8 cellular contexts compared by ENCODE assay signal in the genomic region with DNA sequence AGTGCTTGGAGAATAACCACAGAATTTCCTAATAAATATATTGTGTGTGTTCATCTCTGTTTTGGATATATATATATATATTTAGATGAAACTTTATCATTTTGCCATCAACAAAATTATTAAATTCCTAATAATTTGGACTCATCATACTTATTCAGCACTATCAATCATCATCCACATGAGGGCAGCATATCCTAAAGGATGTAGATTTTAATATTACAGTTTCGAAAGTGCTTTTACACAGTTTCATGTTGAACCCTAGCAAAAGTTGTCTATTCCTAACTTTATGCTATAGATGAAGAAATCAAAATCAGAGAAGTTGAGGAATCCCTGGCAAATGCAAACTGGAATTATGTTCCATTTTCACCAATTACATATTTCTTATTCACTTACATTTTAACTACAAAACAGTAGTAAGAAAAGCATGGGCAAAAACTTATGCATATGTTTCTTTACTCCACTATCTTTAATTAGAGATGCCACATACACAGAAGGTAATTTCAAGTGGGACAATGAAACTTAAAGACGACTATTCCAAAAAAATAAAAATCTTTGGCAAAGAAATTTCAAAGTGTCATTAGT. TPM values are rescaled to one million over a fixed set of nuclear protein-coding genes. Genes with fewer than 3 reads are reported as not detected.
DNase-seq lines count a peak whose midpoint lies in the region; ATAC-seq and TF ChIP-seq lines count a peak whose summit lies in the region.

No MANE protein-coding gene starts in this region.

- H3K4me1 ChIP-seq in CD4-positive, CD25-positive, alpha-beta regulatory T cell (ENCODE audit: control insufficient read depth, insufficient read depth, low read length, poor library complexity, severe bottlenecking): no peaks in the 10 kb centered on the region

- no peaks in the 10 kb centered on the region for H3K36me3 ChIP-seq in CD4-positive, CD25-positive, alpha-beta regulatory T cell (ENCODE audit: control insufficient read depth, insufficient read depth, low read length)

- H3K27me3 Mint-ChIP-seq in CD4-positive, CD25-positive, alpha-beta regulatory T cell: peaks cover 4% of the 10 kb centered on the region
- peaks cover 10% of the 10 kb centered on the region for H3K27me3 Mint-ChIP-seq in nephron progenitor cell (ENCODE audit: low read depth, poor library complexity)
- peaks cover 6% of the 10 kb centered on the region for H3K27me3 Mint-ChIP-seq in activated T-helper 1 cell treated with anti-CD3 and anti-CD28 coated beads, Interleukin-12 subunit alpha, Interleukin-12 subunit beta, Interleukin-2, Interleukin-4 antibody, amounts not matched to agents 30 ng/mL and 10 ng/mL and 1 ng/mL, durations not matched to agents 14 hours and 24 hours and 36 hours (ENCODE audit: insufficient read depth)

- DNase-seq in CD4-positive, CD25-positive, alpha-beta regulatory T cell: peak in 2 of 3 donors; percentile 48 to 52
- DNase-seq in GM20000 (ENCODE audit: low spot score): peak; percentile 16
- DNase-seq in NCI-H510A (lab: John Stamatoyannopoulos, UW): peak; percentile 4
- DNase-seq in dermis blood vessel endothelial cell: peak; percentile 62
- no peak for DNase-seq in nephron progenitor cell
- DNase-seq in activated T-helper 1 cell treated with anti-CD3 and anti-CD28 coated beads, Interleukin-12 subunit alpha, Interleukin-12 subunit beta, Interleukin-2, Interleukin-4 antibody, amounts not matched to agents 30 ng/mL and 10 ng/mL and 1 ng/mL, durations not matched to agents 14 hours and 24 hours and 36 hours (ENCODE audit: low spot score): no peak
- DNase-seq in left ventricle myocardium superior: no peak

- no peaks in the 10 kb centered on the region for H3K9me3 ChIP-seq in CD4-positive, CD25-positive, alpha-beta regulatory T cell (ENCODE audit: control insufficient read depth in 2 of 2, low read length in 2 of 2)

- peaks cover 0 to 2% (median 0%) of the 10 kb centered on the region in 7 donors for H3K9me3 Mint-ChIP-seq in CD4-positive, CD25-positive, alpha-beta regulatory T cell
- peaks cover 1% of the 10 kb centered on the region for H3K9me3 Mint-ChIP-seq in nephron progenitor cell
- H3K9me3 Mint-ChIP-seq in activated T-helper 1 cell treated with anti-CD3 and anti-CD28 coated beads, Interleukin-12 subunit alpha, Interleukin-12 subunit beta, Interleukin-2, Interleukin-4 antibody, amounts not matched to agents 30 ng/mL and 10 ng/mL and 1 ng/mL, durations not matched to agents 14 hours and 24 hours and 36 hours: no peaks in the 10 kb centered on the region

- intact Hi-C loops in activated T-helper 1 cell treated with anti-CD3 and anti-CD28 coated beads, Interleukin-12 subunit alpha, Interleukin-12 subunit beta, Interleukin-2, Interleukin-4 antibody, amounts not matched to agents 30 ng/mL and 10 ng/mL and 1 ng/mL, durations not matched to agents 14 hours and 24 hours and 36 hours (cut with micrococcal nuclease): loop anchor here (1.0 to 5.0 kb wide), 5 partner anchors 134 to 868 kb away; no protein-coding TSS in a partner anchor
- intact Hi-C loops in left ventricle myocardium superior (cut with micrococcal nuclease): no loop called here

- H3K4me3 ChIP-seq in CD4-positive, CD25-positive, alpha-beta regulatory T cell (ENCODE audit: low read depth, low read length): peak overlapping the region; percentile 9

- TF ChIP-seq CTCF in GM20000 (IDR thresholded peaks at IDR 0.05; ENCODE audit: extremely low read depth, missing control alignments) (peak; percentile 50), nephron progenitor cell (IDR thresholded peaks at IDR 0.05) (peak; percentile 48)

- no peak overlapping the region for H3K27ac Mint-ChIP-seq in CD4-positive, CD25-positive, alpha-beta regulatory T cell
- no peak overlapping the region for H3K27ac Mint-ChIP-seq in nephron progenitor cell
- no peak overlapping the region for H3K27ac Mint-ChIP-seq in activated T-helper 1 cell treated with anti-CD3 and anti-CD28 coated beads, Interleukin-12 subunit alpha, Interleukin-12 subunit beta, Interleukin-2, Interleukin-4 antibody, amounts not matched to agents 30 ng/mL and 10 ng/mL and 1 ng/mL, durations not matched to agents 14 hours and 24 hours and 36 hours

- no peaks in the 10 kb centered on the region for H3K36me3 Mint-ChIP-seq in CD4-positive, CD25-positive, alpha-beta regulatory T cell
- H3K36me3 Mint-ChIP-seq in nephron progenitor cell (ENCODE audit: low read depth): no peaks in the 10 kb centered on the region
- H3K36me3 Mint-ChIP-seq in activated T-helper 1 cell treated with anti-CD3 and anti-CD28 coated beads, Interleukin-12 subunit alpha, Interleukin-12 subunit beta, Interleukin-2, Interleukin-4 antibody, amounts not matched to agents 30 ng/mL and 10 ng/mL and 1 ng/mL, durations not matched to agents 14 hours and 24 hours and 36 hours (ENCODE audit: low read depth): no peaks in the 10 kb centered on the region

- no peak overlapping the region for H3K27ac ChIP-seq in CD4-positive, CD25-positive, alpha-beta regulatory T cell (ENCODE audit: insufficient read depth, low read length, poor library complexity, severe bottlenecking)

- peaks cover 0 to 3% (median 0%) of the 10 kb centered on the region in 4 donors for H3K4me1 Mint-ChIP-seq in CD4-positive, CD25-positive, alpha-beta regulatory T cell
- no peaks in the 10 kb centered on the region for H3K4me1 Mint-ChIP-seq in nephron progenitor cell
- H3K4me1 Mint-ChIP-seq in activated T-helper 1 cell treated with anti-CD3 and anti-CD28 coated beads, Interleukin-12 subunit alpha, Interleukin-12 subunit beta, Interleukin-2, Interleukin-4 antibody, amounts not matched to agents 30 ng/mL and 10 ng/mL and 1 ng/mL, durations not matched to agents 14 hours and 24 hours and 36 hours (ENCODE audit: low read depth): no peaks in the 10 kb centered on the region

- ATAC-seq in CD4-positive, CD25-positive, alpha-beta regulatory T cell (ENCODE audit: low read depth in 2 of 2): peak in 1 of 2 donors; percentile 52
- no peak for ATAC-seq in left ventricle myocardium superior
- ATAC-seq in HG02623 (IDR thresholded peaks at IDR 0.05; ENCODE audit: unreplicated experiment): no peak

- H3K4me3 Mint-ChIP-seq in CD4-positive, CD25-positive, alpha-beta regulatory T cell: peak overlapping the region in 1 of 4 donors; percentile 36
- no peak overlapping the region for H3K4me3 Mint-ChIP-seq in nephron progenitor cell
- no peak overlapping the region for H3K4me3 Mint-ChIP-seq in activated T-helper 1 cell treated with anti-CD3 and anti-CD28 coated beads, Interleukin-12 subunit alpha, Interleukin-12 subunit beta, Interleukin-2, Interleukin-4 antibody, amounts not matched to agents 30 ng/mL and 10 ng/mL and 1 ng/mL, durations not matched to agents 14 hours and 24 hours and 36 hours

- no peaks in the 10 kb centered on the region for H3K27me3 ChIP-seq in CD4-positive, CD25-positive, alpha-beta regulatory T cell (ENCODE audit: control insufficient read depth, insufficient read depth, low read length)

RNA-seq across cellular contexts. Expression of gene UGT2A1, which starts 36.6 kb away (rescaled TPM):
- total RNA-seq in CD4-positive, CD25-positive, alpha-beta regulatory T cell: not detected
- polyA plus RNA-seq in CD4-positive, CD25-positive, alpha-beta regulatory T cell: under 1 TPM in 1 of 4 donors, not detected in 3; 0.09 TPM
- total RNA-seq in dermis blood vessel endothelial cell (under 0.01 and 0.05 TPM in 2 replicates), left ventricle myocardium superior (not detected)
- not detected in 2 replicates for total RNA-seq in activated T-helper 1 cell treated with anti-CD3 and anti-CD28 coated beads, Interleukin-12 subunit alpha, Interleukin-12 subunit beta, Interleukin-2, Interleukin-4 antibody, amounts not matched to agents 30 ng/mL and 10 ng/mL and 1 ng/mL, durations not matched to agents 14 hours and 24 hours and 36 hours

RNA-seq across cellular contexts. Expression of gene UGT2A2, which starts 50.2 kb away (rescaled TPM):
- not detected for total RNA-seq in CD4-positive, CD25-positive, alpha-beta regulatory T cell
- polyA plus RNA-seq in CD4-positive, CD25-positive, alpha-beta regulatory T cell: not detected
- total RNA-seq in dermis blood vessel endothelial cell (not detected in 2 replicates), left ventricle myocardium superior (not detected)
- not detected in 2 replicates for total RNA-seq in activated T-helper 1 cell treated with anti-CD3 and anti-CD28 coated beads, Interleukin-12 subunit alpha, Interleukin-12 subunit beta, Interleukin-2, Interleukin-4 antibody, amounts not matched to agents 30 ng/mL and 10 ng/mL and 1 ng/mL, durations not matched to agents 14 hours and 24 hours and 36 hours

Comparison
In these comparisons a context has a peak if more than half of its experiments do, and no peak if none do; other contexts are left out.
1. DNase-seq: peak in CD4-positive, CD25-positive, alpha-beta regulatory T cell (2 of 3), GM20000 (single experiment), NCI-H510A (single experiment) and dermis blood vessel endothelial cell (single experiment); none in nephron progenitor cell (single experiment), activated T-helper 1 cell treated with anti-CD3 and anti-CD28 coated beads, Interleukin-12 subunit alpha, Interleukin-12 subunit beta, Interleukin-2, Interleukin-4 antibody, amounts not matched to agents 30 ng/mL and 10 ng/mL and 1 ng/mL, durations not matched to agents 14 hours and 24 hours and 36 hours (single experiment) and left ventricle myocardium superior (single experiment).